8 cellular contexts compared by ENCODE assay signal in the genomic region with DNA sequence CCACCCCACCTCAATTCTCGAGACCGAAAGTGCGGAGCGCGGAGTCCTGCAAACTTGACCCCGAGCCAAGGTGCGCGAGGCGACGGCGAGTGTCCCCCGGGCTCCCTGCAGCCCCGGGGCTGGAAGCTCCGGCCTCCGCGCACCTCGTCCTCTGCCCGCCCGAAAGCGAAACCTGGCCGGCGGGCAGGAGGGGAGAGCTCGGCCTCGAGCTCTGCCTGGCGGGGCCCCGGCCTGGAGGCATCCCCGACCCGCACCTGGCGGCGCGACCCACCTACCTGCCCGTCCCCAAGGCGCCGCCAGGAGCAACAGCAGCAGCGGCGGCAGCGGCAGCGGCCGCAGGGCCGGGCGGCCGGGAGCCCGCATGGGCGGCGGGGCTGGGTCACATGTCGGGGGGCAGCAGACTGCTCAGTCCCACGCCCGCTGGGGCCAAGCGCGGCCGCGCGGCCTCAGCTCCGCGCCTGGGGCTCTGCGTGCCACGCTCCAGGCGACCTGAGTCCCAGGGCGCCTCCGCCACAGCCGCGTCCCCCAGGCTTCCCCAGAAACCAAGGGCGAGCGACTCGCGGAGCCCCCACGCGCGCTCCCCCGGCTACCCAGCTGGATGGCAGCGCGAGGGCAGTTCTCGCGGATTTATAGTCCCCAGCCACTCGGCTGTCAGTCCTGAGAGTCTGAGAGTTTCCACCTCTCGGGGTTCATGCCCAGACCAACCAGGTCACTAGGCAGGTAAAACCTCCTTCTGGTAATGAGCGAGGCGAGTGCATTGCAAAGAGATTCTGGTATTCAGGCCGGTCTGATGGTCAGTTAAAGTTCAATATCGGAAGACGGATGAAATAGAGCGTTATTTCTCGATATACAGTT. TPM values are rescaled to one million over a fixed set of nuclear protein-coding genes. Genes with fewer than 3 reads are reported as not detected.
A peak's percentile ranks its signal among the peaks of the same experiment; 100 is the strongest.
DNase-seq lines count a peak whose midpoint lies in the region; ATAC-seq and TF ChIP-seq lines count a peak whose summit lies in the region.

IL20RA (minus strand) TSS at position 600 of the 855 bp plus-strand sequence; CDS start at position 363, 237 bp downstream.

- no peaks in the 10 kb centered on the region for H3K79me1 ChIP-seq in trophoblast cell (ENCODE audit: low read length)

- peak within 1 kb of the TSS; percentile 69 to 73 for H3K4me3 ChIP-seq in right atrium auricular region
- peak within 1 kb of the TSS; percentile 67 for H3K4me3 ChIP-seq in trophoblast cell (ENCODE audit: low read depth, low read length)

- H3K9ac ChIP-seq in trophoblast cell (ENCODE audit: low read length): no peak within 1 kb of the TSS

- no peak within 1 kb of the TSS for H3K4ac ChIP-seq in trophoblast cell (ENCODE audit: low read depth, low read length)

- H3K23ac ChIP-seq in trophoblast cell (ENCODE audit: low read length): no peak within 1 kb of the TSS

- no CpG with 5 or more reads among the region's 83 CpGs for WGBS in trophoblast cell (ENCODE audit: extremely low coverage, insufficient coverage, insufficient read length)

- no peak within 1 kb of the TSS for H2AFZ ChIP-seq in trophoblast cell (ENCODE audit: insufficient read depth, low read length, poor library complexity)

- peaks cover 2% of the 10 kb centered on the region for H3K36me3 Mint-ChIP-seq in activated naive CD8-positive, alpha-beta T cell

- ATAC-seq in HG03432 (IDR thresholded peaks at IDR 0.05; ENCODE audit: unreplicated experiment) (peak; percentile 54), HG03439 (IDR thresholded peaks at IDR 0.05; ENCODE audit: unreplicated experiment) (no peak), HG03280 (IDR thresholded peaks at IDR 0.05; ENCODE audit: unreplicated experiment) (no peak), GM18517 (IDR thresholded peaks at IDR 0.05; ENCODE audit: unreplicated experiment) (no peak)

- peak within 1 kb of the TSS; percentile 75 for H3K4me2 ChIP-seq in trophoblast cell (ENCODE audit: low read length)

- no peak within 1 kb of the TSS for H3K27ac Mint-ChIP-seq in activated naive CD8-positive, alpha-beta T cell

- no peak within 1 kb of the TSS for H4K91ac ChIP-seq in trophoblast cell (ENCODE audit: low read depth, low read length)

- no peak for TF ChIP-seq CTCF in right atrium auricular region (IDR thresholded peaks at IDR 0.05)

- no peaks in the 10 kb centered on the region for H3K27me3 ChIP-seq in right atrium auricular region
- H3K27me3 ChIP-seq in trophoblast cell (ENCODE audit: insufficient read depth, low read length): peaks cover 17% of the 10 kb centered on the region

- H3K36me3 ChIP-seq in right atrium auricular region (no peaks in the 10 kb centered on the region), trophoblast cell (ENCODE audit: control insufficient read depth in 1 of 2, insufficient read depth in 2 of 2, low read length in 2 of 2) (no peaks in the 10 kb centered on the region)

- DNase-seq in D341Med (ENCODE audit: low spot score) (peak; percentile 60), right atrium auricular region (ENCODE audit: low spot score) (no peak), trophoblast cell (peak; percentile 51 to 74)

- H3K4me1 ChIP-seq in right atrium auricular region (peaks cover 0 to 3% of the 10 kb centered on the region in 2 donors), trophoblast cell (ENCODE audit: control insufficient read depth in 1 of 2, insufficient read depth in 2 of 2, low read length in 2 of 2) (peaks cover 0 to 3% of the 10 kb centered on the region in 2 experiments)

- no peaks in the 10 kb centered on the region for H3K9me3 Mint-ChIP-seq in activated naive CD8-positive, alpha-beta T cell (ENCODE audit: low read depth)

- H3K14ac ChIP-seq in trophoblast cell (ENCODE audit: low read length): no peak within 1 kb of the TSS

- H3K18ac ChIP-seq in trophoblast cell (ENCODE audit: low read length): no peak within 1 kb of the TSS

- H3K27ac ChIP-seq in right atrium auricular region (peak within 1 kb of the TSS in 1 of 2 donors; percentile 47), trophoblast cell (ENCODE audit: low read depth, low read length) (no peak within 1 kb of the TSS)

- H2AK5ac ChIP-seq in trophoblast cell (ENCODE audit: low read length): no peak within 1 kb of the TSS

- H3K9me3 ChIP-seq in right atrium auricular region (no peaks in the 10 kb centered on the region), trophoblast cell (ENCODE audit: insufficient read depth, low read depth, low read length) (no peaks in the 10 kb centered on the region)

- H3K79me2 ChIP-seq in trophoblast cell (ENCODE audit: control insufficient read depth, insufficient read depth, low read length, poor library complexity): no peaks in the 10 kb centered on the region

- H3K4me3 Mint-ChIP-seq in activated naive CD8-positive, alpha-beta T cell: peak within 1 kb of the TSS; percentile 88

- H2BK5ac ChIP-seq in trophoblast cell (ENCODE audit: low read depth, low read length, poor library complexity): no peak within 1 kb of the TSS

- H3K27me3 Mint-ChIP-seq in activated naive CD8-positive, alpha-beta T cell: peaks cover 52% of the 10 kb centered on the region

- no peak within 1 kb of the TSS for H4K12ac ChIP-seq in trophoblast cell (ENCODE audit: low read depth, low read length)

- H2BK12ac ChIP-seq in trophoblast cell (ENCODE audit: low read length): no peak within 1 kb of the TSS

- no peak within 1 kb of the TSS for H2BK120ac ChIP-seq in trophoblast cell (ENCODE audit: insufficient read depth, low read length, poor library complexity)

- H3K4me1 Mint-ChIP-seq in activated naive CD8-positive, alpha-beta T cell (ENCODE audit: low read depth): peaks cover 8% of the 10 kb centered on the region

- H4K8ac ChIP-seq in trophoblast cell (ENCODE audit: low read depth, low read length): no peak within 1 kb of the TSS

RNA-seq across cellular contexts. Expression of gene IL20RA, which starts in this region (rescaled TPM):
- 1 to 10 TPM in 1 of 2 donors, under 1 TPM in 1; 0.12 to 5.0 TPM for total RNA-seq in right atrium auricular region
- 0.08 and 0.15 TPM in 2 replicates for polyA plus RNA-seq in trophoblast cell (2013)
